Comparison of ENCODE assay signal across 1 cellular context in genomic region chr11:2846056-2846455, GRCh38.
TF ChIP-seq lines count a peak whose summit lies in the region.

No MANE protein-coding gene starts in this region.

TF ChIP-seq in H1, 55 proteins besides CTCF, POLR2A, EP300 and RAD21:
- 0 out of 2 replicates have a peak, but pooled peaks have one; percentile 24 for TF ChIP-seq MAX (IDR thresholded peaks at IDR 0.05)
- no peak for TF ChIP-seq SIRT6 (IDR thresholded peaks at IDR 0.05; ENCODE audit: low read length)
- TF ChIP-seq KDM4A (IDR thresholded peaks at IDR 0.05; ENCODE audit: low read depth, low read length, severe bottlenecking) = no peak
- TF ChIP-seq E2F6 (IDR thresholded peaks at IDR 0.05) = 0 out of 2 replicates have a peak, but pooled peaks have one; percentile 25
TF ChIP-seq in H1: peak in this region for 2.
